8 cellular contexts compared by ENCODE assay signal in genomic region chr15:100338971-100339444, GRCh38. TPM values are rescaled to one million over a fixed set of nuclear protein-coding genes. Genes with fewer than 3 reads are reported as not detected.
DNase-seq lines count a peak whose midpoint lies in the region; ATAC-seq, FAIRE-seq and TF ChIP-seq lines count a peak whose summit lies in the region.

No MANE protein-coding gene starts in this region.

- TF ChIP-seq EP300 in esophagus muscularis mucosa (IDR thresholded peaks at IDR 0.05), result no peak

- peaks cover 0 to 3% (median 2%) of the 10 kb centered on the region in 3 donors for H3K36me3 Mint-ChIP-seq in naive thymus-derived CD8-positive, alpha-beta T cell

- WGBS in esophagus muscularis mucosa, result 17% methylated on average over 10 of the region's 10 CpGs

- H3K4me1 Mint-ChIP-seq in naive thymus-derived CD8-positive, alpha-beta T cell, result peaks cover 22 to 50% (median 42%) of the 10 kb centered on the region in 4 donors

- peaks cover 2 to 27% (median 5%) of the 10 kb centered on the region in 5 donors for H3K27me3 Mint-ChIP-seq in naive thymus-derived CD8-positive, alpha-beta T cell

- H3K27ac ChIP-seq in esophagus muscularis mucosa (replicated peaks in 1 of 4), result no peak overlapping the region

- peak; percentile 44 for TF ChIP-seq CTCF in AG10803 (conservative IDR thresholded peaks at IDR 0.05; ENCODE audit: low read length)
- TF ChIP-seq CTCF in esophagus muscularis mucosa (IDR thresholded peaks at IDR 0.05), result peak; percentile 75 to 89 (median 87)

- H3K27me3 ChIP-seq in esophagus muscularis mucosa, result peaks cover 0 to 6% (median 0%) of the 10 kb centered on the region in 4 donors

- H3K4me3 Mint-ChIP-seq in naive thymus-derived CD8-positive, alpha-beta T cell, result peak overlapping the region; percentile 50 to 86 (median 83)

- no peaks in the 10 kb centered on the region for H3K9me3 ChIP-seq in esophagus muscularis mucosa

- no peaks in the 10 kb centered on the region for H3K9me3 Mint-ChIP-seq in naive thymus-derived CD8-positive, alpha-beta T cell

- TF ChIP-seq POLR2A in esophagus muscularis mucosa (IDR thresholded peaks at IDR 0.05; ENCODE audit: low read depth) (no peak), GM12892 (IDR thresholded peaks at IDR 0.05; ENCODE audit: low read depth, low read length) (no peak)

- H3K4me1 ChIP-seq in esophagus muscularis mucosa, result peaks cover 4 to 43% (median 38%) of the 10 kb centered on the region in 4 donors

- peak overlapping the region in 9 of 10 donors; percentile 7 to 75 (median 56) for H3K27ac Mint-ChIP-seq in naive thymus-derived CD8-positive, alpha-beta T cell

- intact Hi-C loops in esophagus muscularis mucosa (cut with DNase I), result loop anchor here (2.0 to 10.0 kb wide), 2 partner anchors 134 to 410 kb away; no protein-coding TSS in a partner anchor

- peak; percentile 33 for ATAC-seq in GM21390 (IDR thresholded peaks at IDR 0.05; ENCODE audit: unreplicated experiment)
- ATAC-seq in naive thymus-derived CD8-positive, alpha-beta T cell, result peak; percentile 58 to 64

- no peaks in the 10 kb centered on the region for H3K36me3 ChIP-seq in esophagus muscularis mucosa

- DNase-seq in AG10803 (ENCODE audit: low read depth) (peak; percentile 38), NCI-H345 treated with DMSO at 0.1 percent for 48 hours (lab: John Stamatoyannopoulos, UW; ENCODE audit: unreplicated experiment) (peak; percentile 30), activated T-cell treated with anti-CD3 and anti-CD28 coated beads for 24 hours (ENCODE audit: low read depth) (peak; percentile 38), esophagus muscularis mucosa (ENCODE audit: extremely low spot score) (peak; percentile 91), urothelium cell line (ENCODE audit: low spot score) (peak; percentile 61), GM12892 (ENCODE audit: insufficient read length) (no peak)
- peak; percentile 27 to 86 (median 73) for DNase-seq in naive thymus-derived CD8-positive, alpha-beta T cell

- POLR2A ChIA-PET in naive thymus-derived CD8-positive, alpha-beta T cell (lab: Charles Lee), result interaction anchor here (0.9 to 1.8 kb wide), 7 partner anchors 9 to 410 kb away, joined by 3 to 20 read pairs (median 4); partner anchors contain the start of genes ASB7 and LINS1

- H3K4me3 ChIP-seq in AG10803 (ENCODE audit: low read length) (no peak overlapping the region), esophagus muscularis mucosa (no peak overlapping the region)

- no peak for FAIRE-seq in urothelium cell line (lab: Jason Lieb, UNC)
- FAIRE-seq in GM12892 (lab: Jason Lieb, UNC), result no peak

RNA-seq across cellular contexts. Expression of gene ADAMTS17, which starts 2.8 kb away (rescaled TPM):
- total RNA-seq in esophagus muscularis mucosa, result 10 to 100 TPM in 1 of 4 donors, 1 to 10 TPM in 3; 5.3 to 12.0 (median 6.6) TPM
- total RNA-seq in naive thymus-derived CD8-positive, alpha-beta T cell, result 1 to 10 TPM; 2.4 to 4.6 TPM
- 1 to 10 TPM in 1 of 3 donors, under 1 TPM in 2; 0.20 to 1.8 (median 0.29) TPM for polyA plus RNA-seq in naive thymus-derived CD8-positive, alpha-beta T cell
- polyA plus RNA-seq in GM12892 (2012; ENCODE audit: missing spikeins), result 0.34 TPM
